ENCODE assay signal across 11 cellular contexts in genomic region chr18:47254341-47254939, GRCh38. TPM values are rescaled to one million over a fixed set of nuclear protein-coding genes. Genes with fewer than 3 reads are reported as not detected.
DNase-seq lines count a peak whose midpoint lies in the region; ATAC-seq, FAIRE-seq and TF ChIP-seq lines count a peak whose summit lies in the region.
"Had no signal": no experiment of that assay in that cellular context is flagged by ENCODE, and none has a peak within 500 bp of the region (broad histone marks: within the 10 kb centered on the region; RNA-seq: fewer than 3 reads in every experiment).

No MANE protein-coding gene starts in this region.

- no peaks in the 10 kb centered on the region for H3K4me1 Mint-ChIP-seq in natural killer cell treated with Interleukin-12 subunit alpha and Interleukin-12 subunit beta and Interleukin-15 and Interleukin-18, amount 100 ng/mL, for 72 hours (ENCODE audit: low read depth in 2 of 2)

- BruUV-seq in K562 (replicated peaks; lab: Mats Ljungman, UMichigan) = no TSS peak

- H3K27me3 Mint-ChIP-seq in natural killer cell treated with Interleukin-12 subunit alpha and Interleukin-12 subunit beta and Interleukin-15 and Interleukin-18, amount 100 ng/mL, for 72 hours = peaks cover 50 to 75% of the 10 kb centered on the region in 2 donors

- no peak overlapping the region for H3K27ac Mint-ChIP-seq in natural killer cell treated with Interleukin-12 subunit alpha and Interleukin-12 subunit beta and Interleukin-15 and Interleukin-18, amount 100 ng/mL, for 72 hours

- H3K4me1 ChIP-seq in K562 (replicated peaks in 1 of 2; ENCODE audit: control insufficient read depth in 2 of 2, insufficient read depth in 2 of 2, low read length in 2 of 2) = peaks cover 0 to 5% of the 10 kb centered on the region in 2 experiments; a peak in 1 of 5 replicates
- peaks cover 0 to 2% (median 0%) of the 10 kb centered on the region in 4 donors for H3K4me1 ChIP-seq in liver (ENCODE audit: control insufficient read depth in 4 of 4, insufficient read depth in 4 of 4, low read length in 3 of 4)

- H3K27ac ChIP-seq in K562 (ENCODE audit: extremely low read depth, low read depth, low read length) (no peak overlapping the region), liver (ENCODE audit: low read depth in 1 of 2, low read length in 2 of 2) (no peak overlapping the region)
- H3K27ac ChIP-seq: PC-9 had no signal

- CTCF ChIA-PET in K562 (lab: Yijun Ruan, JAX; ENCODE audit: low intra/inter-chr PET ratio) = no interaction called here

- no peak for TF ChIP-seq EP300 in K562 (IDR thresholded peaks at IDR 0.05; ENCODE audit: low read length)

- intact Hi-C loops in K562 (cut with micrococcal nuclease) = no loop called here

- H3K4me3 ChIP-seq in K562 = no peak overlapping the region
- no peak overlapping the region for H3K4me3 ChIP-seq in liver (ENCODE audit: low read depth in 1 of 3, low read length in 3 of 3)
- H3K4me3 ChIP-seq: PC-9 had no signal

- H3K79me2 ChIP-seq in K562 (ENCODE audit: control insufficient read depth, insufficient read depth, low read length) = no peaks in the 10 kb centered on the region

- peaks cover 4% of the 10 kb centered on the region for H3K9me3 Mint-ChIP-seq in natural killer cell treated with Interleukin-12 subunit alpha and Interleukin-12 subunit beta and Interleukin-15 and Interleukin-18, amount 100 ng/mL, for 72 hours

- H3K27me3 ChIP-seq in K562 (ENCODE audit: control insufficient read depth in 2 of 2, insufficient read depth in 2 of 2, low read length in 2 of 2) = peaks cover 2 to 31% of the 10 kb centered on the region in 2 experiments; a peak in 3 of 5 replicates
- H3K27me3 ChIP-seq in liver (ENCODE audit: control insufficient read depth in 4 of 4, insufficient read depth in 4 of 4, low read length in 3 of 4) = peaks cover 6 to 32% (median 22%) of the 10 kb centered on the region in 4 donors

- no peak for TF ChIP-seq POLR2A in K562 (conservative IDR thresholded peaks at IDR 0.05)

- H3K9ac ChIP-seq in K562 (ENCODE audit: insufficient read depth in 1 of 2, low read depth in 2 of 2, low read length in 2 of 2) (no peak overlapping the region), liver (ENCODE audit: low read depth in 1 of 2, low read length in 2 of 2) (no peak overlapping the region)

- 2% methylated on average over 23 of the region's 31 CpGs for WGBS in K562 (ENCODE audit: insufficient coverage, low coverage, missing lambda C conversion rate)
- 6% methylated on average over 31 of the region's 31 CpGs for WGBS in liver

- TF ChIP-seq CTCF in K562 (IDR thresholded peaks at IDR 0.05 in 2 of 3, conservative IDR thresholded peaks at IDR 0.05 in 1 of 3; ENCODE audit: insufficient read depth in 2 of 3, low read depth in 1 of 3, low read length in 3 of 3) (no peak), liver (IDR thresholded peaks at IDR 0.05; ENCODE audit: low read depth, low read length, missing input control) (no peak)

- POLR2A ChIA-PET in K562 (lab: Yijun Ruan, JAX) = no interaction called here

- in situ Hi-C loops in K562 (cut with MboI) = no loop called here

- no peaks in the 10 kb centered on the region for H3K36me3 Mint-ChIP-seq in natural killer cell treated with Interleukin-12 subunit alpha and Interleukin-12 subunit beta and Interleukin-15 and Interleukin-18, amount 100 ng/mL, for 72 hours

- H2AFZ ChIP-seq in K562 (ENCODE audit: low read depth, low read length) = no peak overlapping the region
- H2AFZ ChIP-seq: PC-9 had no signal

- peak; percentile 79 for ATAC-seq in K562
- no peak for ATAC-seq in natural killer cell treated with Interleukin-12 subunit alpha and Interleukin-12 subunit beta and Interleukin-15 and Interleukin-18, amount 100 ng/mL, for 72 hours

- H3K9me3 ChIP-seq in K562 (replicated peaks; ENCODE audit: control insufficient read depth, insufficient read depth, low read depth, low read length) (no peaks in the 10 kb centered on the region), liver (ENCODE audit: control insufficient read depth in 4 of 4, low read length in 3 of 4) (peaks cover 0 to 3% (median 0%) of the 10 kb centered on the region in 4 donors)

- no peaks in the 10 kb centered on the region for H4K20me1 ChIP-seq in K562 (replicated peaks; ENCODE audit: control insufficient read depth, insufficient read depth, low read length)

- no peak for FAIRE-seq in HTR-8/SVneo (lab: Jason Lieb, UNC)
- FAIRE-seq in K562 (lab: Jason Lieb, UNC) = peak; percentile 19

- no peaks in the 10 kb centered on the region for H3K36me3 ChIP-seq in K562 (ENCODE audit: control insufficient read depth, insufficient read depth, low read length)
- no peaks in the 10 kb centered on the region for H3K36me3 ChIP-seq in liver (ENCODE audit: control insufficient read depth in 4 of 4, insufficient read depth in 3 of 4, low read depth in 1 of 4, low read length in 3 of 4)

- H3K4me3 Mint-ChIP-seq in natural killer cell treated with Interleukin-12 subunit alpha and Interleukin-12 subunit beta and Interleukin-15 and Interleukin-18, amount 100 ng/mL, for 72 hours = no peak overlapping the region

- no peaks in the 10 kb centered on the region for H3K9me1 ChIP-seq in K562 (ENCODE audit: control insufficient read depth, insufficient read depth, low read length)

- DNase-seq in CD1c-positive myeloid dendritic cell (ENCODE audit: extremely low spot score) (peak; percentile 5), HTR-8/SVneo (ENCODE audit: insufficient read length, low spot score) (peak; percentile 10), K562 (ENCODE audit: extremely low read depth in 1 of 4, low spot score in 3 of 4) (peak; percentile 10 to 42 (median 18)), COR-L47 (lab: John Stamatoyannopoulos, UW) (no peak), NCI-H345 (lab: John Stamatoyannopoulos, UW) (no peak), activated T-cell treated with anti-CD3 and anti-CD28 coated beads for 4 hours (no peak)
- DNase-seq in natural killer cell treated with Interleukin-12 subunit alpha and Interleukin-12 subunit beta and Interleukin-15 and Interleukin-18, amount 100 ng/mL, for 72 hours (ENCODE audit: low spot score) = no peak

- TF ChIP-seq RAD21 in K562 (CRISPR knock-in tag; conservative IDR thresholded peaks at IDR 0.05 in 1 of 2, IDR thresholded peaks at IDR 0.05 in 1 of 2) (no peak), liver (IDR thresholded peaks at IDR 0.05) (no peak)

- no peak overlapping the region for H3K4me2 ChIP-seq in K562 (ENCODE audit: insufficient read depth, low read length)
- H3K4me2 ChIP-seq: PC-9 had no signal

TF ChIP-seq in K562, 482 proteins besides CTCF, POLR2A, EP300 and RAD21 (continues in another document):
- TF ChIP-seq EHMT2 (IDR thresholded peaks at IDR 0.05) = peak; percentile 90
- no peak for TF ChIP-seq SUPT5H (IDR thresholded peaks at IDR 0.05)

TF ChIP-seq in liver, 16 proteins besides CTCF, POLR2A, EP300 and RAD21:
- TF ChIP-seq YY1 (IDR thresholded peaks at IDR 0.05) = no peak
- TF ChIP-seq HNF4A (conservative IDR thresholded peaks at IDR 0.05) = no peak
- no peak for TF ChIP-seq FOXA2 (IDR thresholded peaks at IDR 0.05)
- no peak for TF ChIP-seq SP1 (IDR thresholded peaks at IDR 0.05)
- TF ChIP-seq RXRA (IDR thresholded peaks at IDR 0.05) = no peak
- TF ChIP-seq GABPA (IDR thresholded peaks at IDR 0.05 in 1 of 2, conservative IDR thresholded peaks at IDR 0.05 in 1 of 2) = no peak
- peak; percentile 99 for TF ChIP-seq REST (IDR thresholded peaks at IDR 0.05)

RNA-seq across cellular contexts. Expression of gene SKOR2, which starts 3.0 kb away (rescaled TPM):
- not detected in 2 replicates for total RNA-seq in K562 (2011; cell fraction: chromatin; rRNA removed; ENCODE audit: low replicate concordance)
- total RNA-seq in K562 (2011; cell fraction: nucleolus; rRNA removed) = not detected in 2 replicates
- not detected in 2 replicates for total RNA-seq in K562 (2011; cell fraction: nucleoplasm; rRNA removed)
- total RNA-seq in K562 (2014; rRNA removed) (not detected in 2 replicates), K562 (2014; rRNA removed; fragmentation: Illumina TruSeq; extraction: Trizol) (not detected in 2 replicates), K562 (2015; rRNA removed; fragmentation: Illumina TruSeq; extraction: Trizol) (not detected in 2 replicates), K562 (2021) (not detected in 2 replicates), liver (not detected)
- polyA plus RNA-seq in K562 (2011; rRNA removed) (not detected in 2 replicates), K562 (2014; fragmentation: Illumina TruSeq; extraction: Trizol) (not detected in 2 replicates), K562 (2014; fragmentation: Nextera tagmentation; extraction: Ambion mirVana) (not detected), K562 (2014; rRNA removed) (not detected in 2 replicates), liver (not detected)
- not detected in 2 replicates for polyA plus RNA-seq in K562 (2011; cell fraction: cytosol; rRNA removed)
- polyA plus RNA-seq in K562 (2011; cell fraction: nucleus; rRNA removed) = not detected in 2 replicates
- not detected in 2 replicates for polyA plus RNA-seq in K562 (2012)
- polyA minus RNA-seq in K562 (2011; rRNA and poly(A)+ RNA removed) = not detected in 2 replicates
- not detected in 2 replicates for polyA minus RNA-seq in K562 (2011; cell fraction: cytosol; rRNA and poly(A)+ RNA removed)
- polyA minus RNA-seq in K562 (2011; cell fraction: nucleus; rRNA and poly(A)+ RNA removed) = not detected in 2 replicates
- total RNA-seq in natural killer cell treated with Interleukin-12 subunit alpha and Interleukin-12 subunit beta and Interleukin-15 and Interleukin-18, amount 100 ng/mL, for 72 hours = not detected
- total RNA-seq: mesenteric fat pad, PC-9 had no signal
- polyA plus RNA-seq: adipose tissue had no signal

Comparison
In these comparisons a context has a peak if more than half of its experiments do, and no peak if none do; other contexts are left out.
1. DNase-seq: peak in CD1c-positive myeloid dendritic cell (single experiment), HTR-8/SVneo (single experiment) and K562 (4 of 4); none in COR-L47 (single experiment), NCI-H345 (single experiment), activated T-cell treated with anti-CD3 and anti-CD28 coated beads for 4 hours (single experiment) and natural killer cell treated with Interleukin-12 subunit alpha and Interleukin-12 subunit beta and Interleukin-15 and Interleukin-18, amount 100 ng/mL, for 72 hours (single experiment).